ENCODE assay signal across 1 cellular context in the genomic region with DNA sequence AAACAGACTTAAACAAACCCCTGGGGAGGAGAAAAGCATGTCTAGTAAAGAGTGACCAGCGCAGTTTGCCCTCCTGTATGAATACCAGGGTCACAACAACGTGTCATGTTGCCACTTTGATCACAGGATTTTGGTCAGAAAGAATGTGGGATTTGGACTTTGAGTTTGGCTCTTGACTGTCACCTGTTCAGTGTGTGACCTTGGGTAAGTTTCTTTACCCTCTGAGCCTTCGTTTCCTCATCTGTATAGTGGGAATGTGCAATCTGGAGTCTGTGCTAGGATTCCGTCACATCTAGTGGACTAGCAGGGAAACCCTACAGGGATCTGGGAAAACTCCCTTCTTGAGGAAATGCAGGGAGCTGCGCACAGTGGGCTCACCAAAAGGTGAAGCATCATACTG.
A peak's percentile ranks its signal among the peaks of the same experiment; 100 is the strongest.
TF ChIP-seq lines count a peak whose summit lies in the region.

No MANE protein-coding gene starts in this region.

TF ChIP-seq in HepG2, 621 proteins besides CTCF, POLR2A, EP300 and RAD21 (continued from another document):
- TF ChIP-seq, protein P1, sequence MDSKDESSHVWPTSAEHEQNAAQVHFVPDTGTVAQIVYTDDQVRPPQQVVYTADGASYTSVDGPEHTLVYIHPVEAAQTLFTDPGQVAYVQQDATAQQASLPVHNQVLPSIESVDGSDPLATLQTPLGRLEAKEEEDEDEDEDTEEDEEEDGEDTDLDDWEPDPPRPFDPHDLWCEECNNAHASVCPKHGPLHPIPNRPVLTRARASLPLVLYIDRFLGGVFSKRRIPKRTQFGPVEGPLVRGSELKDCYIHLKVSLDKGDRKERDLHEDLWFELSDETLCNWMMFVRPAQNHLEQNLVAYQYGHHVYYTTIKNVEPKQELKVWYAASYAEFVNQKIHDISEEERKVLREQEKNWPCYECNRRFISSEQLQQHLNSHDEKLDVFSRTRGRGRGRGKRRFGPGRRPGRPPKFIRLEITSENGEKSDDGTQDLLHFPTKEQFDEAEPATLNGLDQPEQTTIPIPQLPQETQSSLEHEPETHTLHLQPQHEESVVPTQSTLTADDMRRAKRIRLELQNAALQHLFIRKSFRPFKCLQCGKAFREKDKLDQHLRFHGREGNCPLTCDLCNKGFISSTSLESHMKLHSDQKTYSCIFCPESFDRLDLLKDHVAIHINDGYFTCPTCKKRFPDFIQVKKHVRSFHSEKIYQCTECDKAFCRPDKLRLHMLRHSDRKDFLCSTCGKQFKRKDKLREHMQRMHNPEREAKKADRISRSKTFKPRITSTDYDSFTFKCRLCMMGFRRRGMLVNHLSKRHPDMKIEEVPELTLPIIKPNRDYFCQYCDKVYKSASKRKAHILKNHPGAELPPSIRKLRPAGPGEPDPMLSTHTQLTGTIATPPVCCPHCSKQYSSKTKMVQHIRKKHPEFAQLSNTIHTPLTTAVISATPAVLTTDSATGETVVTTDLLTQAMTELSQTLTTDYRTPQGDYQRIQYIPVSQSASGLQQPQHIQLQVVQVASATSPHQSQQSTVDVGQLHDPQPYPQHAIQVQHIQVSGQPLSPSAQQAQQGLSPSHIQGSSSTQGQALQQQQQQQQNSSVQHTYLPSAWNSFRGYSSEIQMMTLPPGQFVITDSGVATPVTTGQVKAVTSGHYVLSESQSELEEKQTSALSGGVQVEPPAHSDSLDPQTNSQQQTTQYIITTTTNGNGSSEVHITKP (CRISPR knock-in tag; IDR thresholded peaks at IDR 0.05; ENCODE audit: low read depth) = no peak
- TF ChIP-seq ZNF629 (CRISPR knock-in tag; conservative IDR thresholded peaks at IDR 0.05) (peak; percentile 95), ZNF775 (CRISPR knock-in tag; IDR thresholded peaks at IDR 0.05; ENCODE audit: borderline replicate concordance) (no peak), ADNP (CRISPR knock-in tag; IDR thresholded peaks at IDR 0.05) (peak; percentile 51; the same call in 1 of the 2 replicates), ZNF781 (CRISPR knock-in tag; IDR thresholded peaks at IDR 0.05; ENCODE audit: borderline replicate concordance, not compliant biosample characterization) (no peak), ZNF24 (IDR thresholded peaks at IDR 0.05) (no peak), TCF7 (IDR thresholded peaks at IDR 0.05; ENCODE audit: low read depth) (peak; percentile 46; the same call in 1 of the 2 replicates), ZNF841 (CRISPR knock-in tag; IDR thresholded peaks at IDR 0.05; ENCODE audit: borderline replicate concordance) (no peak), RELA (CRISPR knock-in tag; IDR thresholded peaks at IDR 0.05) (no peak), ZNF256 (CRISPR knock-in tag; conservative IDR thresholded peaks at IDR 0.05) (no peak), SAP130 (CRISPR knock-in tag; IDR thresholded peaks at IDR 0.05; ENCODE audit: low read depth) (peak; percentile 33; the same call in 1 of the 2 replicates), TEAD3 (CRISPR knock-in tag; optimal IDR thresholded peaks at IDR 0.05; ENCODE audit: borderline replicate concordance) (peak; percentile 90), NR2F6 (IDR thresholded peaks at IDR 0.05) (peak; percentile 39; the same call in 1 of the 2 replicates), NR2F6 (CRISPR knock-in tag; IDR thresholded peaks at IDR 0.05) (no peak; the same call in 1 of the 2 replicates), RCOR2 (CRISPR knock-in tag; IDR thresholded peaks at IDR 0.05) (peak; percentile 93), CHD4 (IDR thresholded peaks at IDR 0.05; ENCODE audit: borderline replicate concordance, low read length) (peak; percentile 73; the same call in 1 of the 2 replicates), NCOR1 (IDR thresholded peaks at IDR 0.05; ENCODE audit: borderline replicate concordance, low read length) (peak; percentile 55; the same call in 1 of the 2 replicates), RARA (CRISPR knock-in tag; IDR thresholded peaks at IDR 0.05) (peak; percentile 53; the same call in 1 of the 2 replicates), ONECUT2 (CRISPR knock-in tag; IDR thresholded peaks at IDR 0.05) (no peak), ZKSCAN1 (IDR thresholded peaks at IDR 0.05; ENCODE audit: low read length) (peak; percentile 68)
- TF ChIP-seq, protein P2, sequence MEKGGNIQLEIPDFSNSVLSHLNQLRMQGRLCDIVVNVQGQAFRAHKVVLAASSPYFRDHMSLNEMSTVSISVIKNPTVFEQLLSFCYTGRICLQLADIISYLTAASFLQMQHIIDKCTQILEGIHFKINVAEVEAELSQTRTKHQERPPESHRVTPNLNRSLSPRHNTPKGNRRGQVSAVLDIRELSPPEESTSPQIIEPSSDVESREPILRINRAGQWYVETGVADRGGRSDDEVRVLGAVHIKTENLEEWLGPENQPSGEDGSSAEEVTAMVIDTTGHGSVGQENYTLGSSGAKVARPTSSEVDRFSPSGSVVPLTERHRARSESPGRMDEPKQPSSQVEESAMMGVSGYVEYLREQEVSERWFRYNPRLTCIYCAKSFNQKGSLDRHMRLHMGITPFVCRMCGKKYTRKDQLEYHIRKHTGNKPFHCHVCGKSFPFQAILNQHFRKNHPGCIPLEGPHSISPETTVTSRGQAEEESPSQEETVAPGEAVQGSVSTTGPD (CRISPR knock-in tag; IDR thresholded peaks at IDR 0.05) = no peak
- TF ChIP-seq, protein P3, sequence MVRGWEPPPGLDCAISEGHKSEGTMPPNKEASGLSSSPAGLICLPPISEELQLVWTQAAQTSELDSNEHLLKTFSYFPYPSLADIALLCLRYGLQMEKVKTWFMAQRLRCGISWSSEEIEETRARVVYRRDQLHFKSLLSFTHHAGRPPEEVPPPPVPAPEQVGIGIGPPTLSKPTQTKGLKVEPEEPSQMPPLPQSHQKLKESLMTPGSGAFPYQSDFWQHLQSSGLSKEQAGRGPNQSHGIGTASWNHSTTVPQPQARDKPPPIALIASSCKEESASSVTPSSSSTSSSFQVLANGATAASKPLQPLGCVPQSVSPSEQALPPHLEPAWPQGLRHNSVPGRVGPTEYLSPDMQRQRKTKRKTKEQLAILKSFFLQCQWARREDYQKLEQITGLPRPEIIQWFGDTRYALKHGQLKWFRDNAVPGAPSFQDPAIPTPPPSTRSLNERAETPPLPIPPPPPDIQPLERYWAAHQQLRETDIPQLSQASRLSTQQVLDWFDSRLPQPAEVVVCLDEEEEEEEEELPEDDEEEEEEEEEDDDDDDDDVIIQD (CRISPR knock-in tag; IDR thresholded peaks at IDR 0.05; ENCODE audit: low read depth) = no peak
- TF ChIP-seq, protein P4, sequence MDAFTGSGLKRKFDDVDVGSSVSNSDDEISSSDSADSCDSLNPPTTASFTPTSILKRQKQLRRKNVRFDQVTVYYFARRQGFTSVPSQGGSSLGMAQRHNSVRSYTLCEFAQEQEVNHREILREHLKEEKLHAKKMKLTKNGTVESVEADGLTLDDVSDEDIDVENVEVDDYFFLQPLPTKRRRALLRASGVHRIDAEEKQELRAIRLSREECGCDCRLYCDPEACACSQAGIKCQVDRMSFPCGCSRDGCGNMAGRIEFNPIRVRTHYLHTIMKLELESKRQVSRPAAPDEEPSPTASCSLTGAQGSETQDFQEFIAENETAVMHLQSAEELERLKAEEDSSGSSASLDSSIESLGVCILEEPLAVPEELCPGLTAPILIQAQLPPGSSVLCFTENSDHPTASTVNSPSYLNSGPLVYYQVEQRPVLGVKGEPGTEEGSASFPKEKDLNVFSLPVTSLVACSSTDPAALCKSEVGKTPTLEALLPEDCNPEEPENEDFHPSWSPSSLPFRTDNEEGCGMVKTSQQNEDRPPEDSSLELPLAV (CRISPR knock-in tag; conservative IDR thresholded peaks at IDR 0.05; ENCODE audit: low read depth) = no peak
- TF ChIP-seq, protein P5, sequence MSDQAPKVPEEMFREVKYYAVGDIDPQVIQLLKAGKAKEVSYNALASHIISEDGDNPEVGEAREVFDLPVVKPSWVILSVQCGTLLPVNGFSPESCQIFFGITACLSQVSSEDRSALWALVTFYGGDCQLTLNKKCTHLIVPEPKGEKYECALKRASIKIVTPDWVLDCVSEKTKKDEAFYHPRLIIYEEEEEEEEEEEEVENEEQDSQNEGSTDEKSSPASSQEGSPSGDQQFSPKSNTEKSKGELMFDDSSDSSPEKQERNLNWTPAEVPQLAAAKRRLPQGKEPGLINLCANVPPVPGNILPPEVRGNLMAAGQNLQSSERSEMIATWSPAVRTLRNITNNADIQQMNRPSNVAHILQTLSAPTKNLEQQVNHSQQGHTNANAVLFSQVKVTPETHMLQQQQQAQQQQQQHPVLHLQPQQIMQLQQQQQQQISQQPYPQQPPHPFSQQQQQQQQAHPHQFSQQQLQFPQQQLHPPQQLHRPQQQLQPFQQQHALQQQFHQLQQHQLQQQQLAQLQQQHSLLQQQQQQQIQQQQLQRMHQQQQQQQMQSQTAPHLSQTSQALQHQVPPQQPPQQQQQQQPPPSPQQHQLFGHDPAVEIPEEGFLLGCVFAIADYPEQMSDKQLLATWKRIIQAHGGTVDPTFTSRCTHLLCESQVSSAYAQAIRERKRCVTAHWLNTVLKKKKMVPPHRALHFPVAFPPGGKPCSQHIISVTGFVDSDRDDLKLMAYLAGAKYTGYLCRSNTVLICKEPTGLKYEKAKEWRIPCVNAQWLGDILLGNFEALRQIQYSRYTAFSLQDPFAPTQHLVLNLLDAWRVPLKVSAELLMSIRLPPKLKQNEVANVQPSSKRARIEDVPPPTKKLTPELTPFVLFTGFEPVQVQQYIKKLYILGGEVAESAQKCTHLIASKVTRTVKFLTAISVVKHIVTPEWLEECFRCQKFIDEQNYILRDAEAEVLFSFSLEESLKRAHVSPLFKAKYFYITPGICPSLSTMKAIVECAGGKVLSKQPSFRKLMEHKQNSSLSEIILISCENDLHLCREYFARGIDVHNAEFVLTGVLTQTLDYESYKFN (CRISPR knock-in tag; conservative IDR thresholded peaks at IDR 0.05) = peak; percentile 23; the same call in 1 of the 2 replicates
- TF ChIP-seq, protein P6, sequence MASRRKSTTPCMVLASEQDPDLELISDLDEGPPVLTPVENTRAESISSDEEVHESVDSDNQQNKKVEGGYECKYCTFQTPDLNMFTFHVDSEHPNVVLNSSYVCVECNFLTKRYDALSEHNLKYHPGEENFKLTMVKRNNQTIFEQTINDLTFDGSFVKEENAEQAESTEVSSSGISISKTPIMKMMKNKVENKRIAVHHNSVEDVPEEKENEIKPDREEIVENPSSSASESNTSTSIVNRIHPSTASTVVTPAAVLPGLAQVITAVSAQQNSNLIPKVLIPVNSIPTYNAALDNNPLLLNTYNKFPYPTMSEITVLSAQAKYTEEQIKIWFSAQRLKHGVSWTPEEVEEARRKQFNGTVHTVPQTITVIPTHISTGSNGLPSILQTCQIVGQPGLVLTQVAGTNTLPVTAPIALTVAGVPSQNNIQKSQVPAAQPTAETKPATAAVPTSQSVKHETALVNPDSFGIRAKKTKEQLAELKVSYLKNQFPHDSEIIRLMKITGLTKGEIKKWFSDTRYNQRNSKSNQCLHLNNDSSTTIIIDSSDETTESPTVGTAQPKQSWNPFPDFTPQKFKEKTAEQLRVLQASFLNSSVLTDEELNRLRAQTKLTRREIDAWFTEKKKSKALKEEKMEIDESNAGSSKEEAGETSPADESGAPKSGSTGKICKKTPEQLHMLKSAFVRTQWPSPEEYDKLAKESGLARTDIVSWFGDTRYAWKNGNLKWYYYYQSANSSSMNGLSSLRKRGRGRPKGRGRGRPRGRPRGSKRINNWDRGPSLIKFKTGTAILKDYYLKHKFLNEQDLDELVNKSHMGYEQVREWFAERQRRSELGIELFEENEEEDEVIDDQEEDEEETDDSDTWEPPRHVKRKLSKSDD (CRISPR knock-in tag; IDR thresholded peaks at IDR 0.05; ENCODE audit: low read depth) = no peak
